Comparison of ENCODE assay signal across 16 cellular contexts in genomic region chr9:109953813-109954489, GRCh38.
DNase-seq lines count a peak whose midpoint lies in the region; ATAC-seq, FAIRE-seq and TF ChIP-seq lines count a peak whose summit lies in the region.
"Had no signal": no experiment of that assay in that cellular context is flagged by ENCODE, and none has a peak within 500 bp of the region (broad histone marks: within the 10 kb centered on the region; RNA-seq: fewer than 3 reads in every experiment).

No MANE protein-coding gene starts in this region.

- H3K4me3 Mint-ChIP-seq in nephron progenitor cell = no peak overlapping the region
- H3K4me3 Mint-ChIP-seq: CD4-positive, CD25-positive, alpha-beta regulatory T cell had no signal

- TF ChIP-seq CTCF in AG04449 (IDR thresholded peaks at IDR 0.05; ENCODE audit: insufficient read depth, low read length, missing control alignments) = peak; percentile 2
- TF ChIP-seq CTCF in GM12874 (IDR thresholded peaks at IDR 0.05; ENCODE audit: insufficient read depth, low read depth, low read length) = peak; percentile 28; the same call in 1 of the 2 replicates
- TF ChIP-seq CTCF in OCI-LY3 (IDR thresholded peaks at IDR 0.05; ENCODE audit: low read depth, low read length) = peak; percentile 42
- TF ChIP-seq CTCF in nephron progenitor cell (IDR thresholded peaks at IDR 0.05) = no peak
- no peak for TF ChIP-seq CTCF in pancreas (IDR thresholded peaks at IDR 0.05)

- H3K4me1 ChIP-seq in OCI-LY3 (ENCODE audit: low read length) = peaks cover 8% of the 10 kb centered on the region
- no peaks in the 10 kb centered on the region for H3K4me1 ChIP-seq in pancreas
- H3K4me1 ChIP-seq: right atrium auricular region had no signal

- no peaks in the 10 kb centered on the region for H3K27me3 Mint-ChIP-seq in nephron progenitor cell (ENCODE audit: low read depth, poor library complexity)

- H3K9me3 ChIP-seq in OCI-LY3 (ENCODE audit: insufficient read depth, low read length) (no peaks in the 10 kb centered on the region), pancreas (no peaks in the 10 kb centered on the region)
- H3K9me3 ChIP-seq: gastroesophageal sphincter, right atrium auricular region had no signal

- WGBS in pancreas, 2 donors = 93 to 98% methylated on average over 3 of the region's 3 CpGs

- H3K36me3 Mint-ChIP-seq in nephron progenitor cell (ENCODE audit: low read depth) = no peaks in the 10 kb centered on the region
- H3K36me3 Mint-ChIP-seq: CD4-positive, CD25-positive, alpha-beta regulatory T cell had no signal

- CTCF ChIA-PET in AG04449 (lab: Yijun Ruan, JAX) = interaction anchor here (1.5 to 2.4 kb wide), 2 partner anchors 9 to 14 kb away, joined by 4 to 7 read pairs; no protein-coding TSS in a partner anchor

- H2AFZ ChIP-seq in OCI-LY3 (ENCODE audit: low read depth, low read length) = no peak overlapping the region

- no peak overlapping the region for H3K27ac Mint-ChIP-seq in nephron progenitor cell

- no peak for ATAC-seq in GM19463 (IDR thresholded peaks at IDR 0.05; ENCODE audit: unreplicated experiment)
- ATAC-seq in pancreas = no peak
- ATAC-seq: gastroesophageal sphincter; stimulated activated naive CD8-positive, alpha-beta T cell treated with anti-CD3 and anti-CD28 coated beads, Interleukin-15, Interleukin-2, amounts not matched to agents 100 U/mL and 50 U/mL, for 24 hours had no signal

- H3K4me1 Mint-ChIP-seq in nephron progenitor cell = peaks cover 26% of the 10 kb centered on the region

- H3K79me2 ChIP-seq in OCI-LY3 (ENCODE audit: low read length) = no peaks in the 10 kb centered on the region

- H3K27ac ChIP-seq in OCI-LY3 (ENCODE audit: low read length) (no peak overlapping the region), pancreas (no peak overlapping the region)
- H3K27ac ChIP-seq: gastroesophageal sphincter, right atrium auricular region, RWPE1 had no signal

- no peaks in the 10 kb centered on the region for H3K9me3 Mint-ChIP-seq in nephron progenitor cell
- H3K9me3 Mint-ChIP-seq: CD4-positive, CD25-positive, alpha-beta regulatory T cell had no signal

- DNase-seq in AG04449 (ENCODE audit: low read depth, low spot score) (no peak), germinal center (ENCODE audit: low spot score) (peak; percentile 34), GM19240 (ENCODE audit: insufficient read length, low spot score) (no peak), nephron progenitor cell (no peak), pancreas (no peak)
- DNase-seq: activated CD8-positive, alpha-beta memory T cell treated with anti-CD3 and anti-CD28 coated beads, Interleukin-2, amount 50 U/mL, for 4 hours; CD4-positive, CD25-positive, alpha-beta regulatory T cell; stimulated activated CD4-positive, alpha-beta T cell treated with anti-CD3 and anti-CD28 coated beads, Interleukin-4, amount 100 ng/mL, for 4 hours; stimulated activated naive CD8-positive, alpha-beta T cell treated with anti-CD3 and anti-CD28 coated beads, Interleukin-15, Interleukin-2, amounts not matched to agents 100 U/mL and 50 U/mL, for 24 hours; T-helper 9 cell had no signal

- no peak overlapping the region for H3K9ac ChIP-seq in OCI-LY3 (ENCODE audit: low read length)

- H4K20me1 ChIP-seq in OCI-LY3 (ENCODE audit: insufficient read depth, low read length) = no peaks in the 10 kb centered on the region

- POLR2A ChIA-PET in AG04449 (lab: Yijun Ruan, JAX) = no interaction called here

- no peaks in the 10 kb centered on the region for H3K36me3 ChIP-seq in OCI-LY3 (replicated peaks; ENCODE audit: low read depth, low read length)
- no peaks in the 10 kb centered on the region for H3K36me3 ChIP-seq in pancreas
- H3K36me3 ChIP-seq: gastroesophageal sphincter, right atrium auricular region had no signal

- no peaks in the 10 kb centered on the region for H3K27me3 ChIP-seq in OCI-LY3 (ENCODE audit: low read depth, low read length)
- H3K27me3 ChIP-seq in pancreas = no peaks in the 10 kb centered on the region
- H3K27me3 ChIP-seq: gastroesophageal sphincter, right atrium auricular region had no signal

- no peak for FAIRE-seq in pancreas (lab: Jason Lieb, UNC)

- intact Hi-C loops in pancreas (cut with DNase I) = no loop called here

- no peak overlapping the region for H3K4me2 ChIP-seq in OCI-LY3 (ENCODE audit: low read length)

- H3K4me3 ChIP-seq in AG04449 (ENCODE audit: low read depth, low read length) (no peak overlapping the region), OCI-LY3 (ENCODE audit: low read length) (no peak overlapping the region), pancreas (no peak overlapping the region)
- H3K4me3 ChIP-seq: gastroesophageal sphincter, right atrium auricular region had no signal

Comparison
In these comparisons a context has a peak if more than half of its experiments do, and no peak if none do; other contexts are left out.
1. CTCF ChIP-seq: peak in AG04449 (single experiment), GM12874 (single experiment) and OCI-LY3 (single experiment); none in nephron progenitor cell (single experiment) and pancreas (0 of 4).